In the genomic region with DNA sequence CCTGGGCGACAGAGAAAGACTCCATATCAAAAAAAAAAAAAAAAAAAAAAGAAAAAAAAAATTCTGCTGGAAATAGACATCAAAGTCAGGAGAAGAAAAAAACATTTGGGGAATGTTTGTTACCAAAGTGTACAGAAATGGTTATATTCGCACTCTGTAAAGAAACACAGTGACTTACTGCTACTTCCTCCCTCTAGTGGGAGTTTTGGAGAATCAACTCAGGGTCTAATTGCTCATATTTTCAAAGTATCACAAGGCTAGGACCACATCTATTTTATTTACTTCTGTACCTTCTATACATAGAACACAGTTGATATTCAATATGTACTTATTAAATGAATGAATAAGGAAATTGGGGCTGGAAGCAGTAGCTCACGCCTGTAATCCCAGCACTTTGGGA, we compare ENCODE assay signal across 1 cellular context.
TF ChIP-seq lines count a peak whose summit lies in the region.

No MANE protein-coding gene starts in this region.

TF ChIP-seq in K562, 482 proteins besides CTCF, POLR2A, EP300 and RAD21:
- TF ChIP-seq SUPT5H (IDR thresholded peaks at IDR 0.05) (no peak), CBFB (CRISPR knock-in tag; IDR thresholded peaks at IDR 0.05) (no peak), MCM2 (IDR thresholded peaks at IDR 0.05; ENCODE audit: low read depth) (no peak), POLR2AphosphoS5 (IDR thresholded peaks at IDR 0.05; ENCODE audit: control insufficient read depth, insufficient read depth, low read depth, low read length) (no peak), HDAC3 (IDR thresholded peaks at IDR 0.05; ENCODE audit: borderline replicate concordance, partially characterized antibody) (no peak), ARID1B (IDR thresholded peaks at IDR 0.05) (no peak)
